Comparison of ENCODE assay signal across 8 cellular contexts in genomic region chr5:143824851-143825720, GRCh38. TPM values are rescaled to one million over a fixed set of nuclear protein-coding genes. Genes with fewer than 3 reads are reported as not detected.
DNase-seq lines count a peak whose midpoint lies in the region; ATAC-seq and TF ChIP-seq lines count a peak whose summit lies in the region.

No MANE protein-coding gene starts in this region.

- no peak overlapping the region for H3K27ac ChIP-seq in Peyer's patch

- H3K27me3 ChIP-seq in Peyer's patch, result no peaks in the 10 kb centered on the region

- no peaks in the 10 kb centered on the region for H3K9me3 ChIP-seq in Peyer's patch

- DNase-seq in DMS53 treated with DMSO at 0.1 percent for 48 hours (lab: John Stamatoyannopoulos, UW; ENCODE audit: unreplicated experiment), result peak; percentile 71
- DNase-seq in KBM-7, result peak; percentile 88
- peak; percentile 83 to 95 (median 83) for DNase-seq in Peyer's patch
- peak; percentile 71 for DNase-seq in activated T-helper 1 cell treated with Interleukin-2 at 50 U/mL for 16 hours (ENCODE audit: low read depth)
- DNase-seq in fibroblast of villous mesenchyme (ENCODE audit: low read depth), result peak; percentile 77
- peak; percentile 36 for DNase-seq in non-pigmented ciliary epithelial cell (ENCODE audit: low read depth)
- DNase-seq in superior temporal gyrus (ENCODE audit: extremely low spot score), result peak; percentile 92

- peak; percentile 80 to 96 (median 90) for TF ChIP-seq CTCF in Peyer's patch (IDR thresholded peaks at IDR 0.05)
- peak; percentile 93 for TF ChIP-seq CTCF in fibroblast of villous mesenchyme (IDR thresholded peaks at IDR 0.05; ENCODE audit: insufficient read depth, low read depth, low read length)

- no peak for TF ChIP-seq POLR2A in Peyer's patch (IDR thresholded peaks at IDR 0.05)

- peaks cover 0 to 5% (median 0%) of the 10 kb centered on the region in 4 donors for H3K4me1 ChIP-seq in Peyer's patch

- no peak overlapping the region for H3K4me3 ChIP-seq in Peyer's patch
- no peak overlapping the region for H3K4me3 ChIP-seq in fibroblast of villous mesenchyme (ENCODE audit: low read depth, low read length)

- no peaks in the 10 kb centered on the region for H3K36me3 ChIP-seq in Peyer's patch

- peak; percentile 46 for ATAC-seq in GM21619 (IDR thresholded peaks at IDR 0.05; ENCODE audit: unreplicated experiment)

- in situ Hi-C loops in KBM-7 (cut with MboI; ENCODE audit: low pct_unique_long_range_greater_than_20kb, low sequenced_read_pairs), result loop anchor here (25.0 kb wide), 1 partner anchor 813 kb away; no protein-coding TSS in a partner anchor

RNA-seq across cellular contexts. Expression of gene HMHB1, which starts 13.1 kb away (rescaled TPM):
- total RNA-seq in Peyer's patch (not detected), fibroblast of villous mesenchyme (not detected in 2 replicates)

Comparison
In these comparisons a context has a peak if more than half of its experiments do, and no peak if none do; other contexts are left out.
1. DNase-seq: peak in every context shown above with its lines; median percentile 92 in superior temporal gyrus; 88 in KBM-7; 83 in Peyer's patch; 77 in fibroblast of villous mesenchyme; 71 in DMS53 treated with DMSO at 0.1 percent for 48 hours; 71 in activated T-helper 1 cell treated with Interleukin-2 at 50 U/mL for 16 hours; 36 in non-pigmented ciliary epithelial cell.